ENCODE assay signal across 18 cellular contexts in the genomic region with DNA sequence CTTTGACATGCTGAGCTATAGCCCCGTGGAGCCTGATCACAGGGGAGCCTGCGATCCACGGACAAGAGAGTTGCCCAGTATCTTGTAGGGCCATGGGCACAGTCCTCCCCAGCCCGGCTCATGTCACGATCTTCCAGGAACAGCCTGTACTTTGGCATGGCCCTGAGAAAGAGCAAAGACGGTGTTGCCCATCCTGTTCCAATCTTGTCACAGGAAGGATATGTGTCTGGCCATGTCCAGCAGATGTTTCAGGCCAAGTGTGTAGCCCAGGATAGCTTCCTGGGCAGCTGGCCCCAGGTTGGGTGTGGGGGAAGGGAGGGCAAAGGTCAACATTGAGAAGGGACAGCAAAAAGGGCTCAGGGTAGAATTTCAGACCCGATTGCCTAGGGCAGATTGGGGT. TPM values are rescaled to one million over a fixed set of nuclear protein-coding genes. Genes with fewer than 3 reads are reported as not detected.
DNase-seq lines count a peak whose midpoint lies in the region; ATAC-seq, FAIRE-seq and TF ChIP-seq lines count a peak whose summit lies in the region.
"Had no signal": no experiment of that assay in that cellular context is flagged by ENCODE, and none has a peak within 500 bp of the region (broad histone marks: within the 10 kb centered on the region; RNA-seq: fewer than 3 reads in every experiment).

No MANE protein-coding gene starts in this region.

- TF ChIP-seq EP300 in GM12878 (IDR thresholded peaks at IDR 0.05; ENCODE audit: borderline replicate concordance in 1 of 2, control insufficient read depth in 1 of 2, low read depth in 2 of 2, low read length in 2 of 2), result no peak

- H3K27me3 ChIP-seq in BLaER1 (no peaks in the 10 kb centered on the region), GM12878 (replicated peaks in 1 of 2; ENCODE audit: control insufficient read depth in 2 of 2, insufficient read depth in 2 of 2, low read length in 1 of 2) (no peaks in the 10 kb centered on the region), psoas muscle (ENCODE audit: insufficient read depth in 3 of 3, low read length in 2 of 3) (no peaks in the 10 kb centered on the region)
- H3K27me3 ChIP-seq: BE2C had no signal

- H3K4me2 ChIP-seq in BLaER1 (0 out of 2 replicates have a peak overlapping the region, but pooled peaks have one; percentile 11), GM12878 (ENCODE audit: control insufficient read depth, insufficient read depth) (no peak overlapping the region)
- H3K4me2 ChIP-seq: PC-9 had no signal

- no TSS peak for BruUV-seq in GM12878 (replicated peaks; lab: Mats Ljungman, UMichigan)

- TF ChIP-seq POLR2A in GM12878 (IDR thresholded peaks at IDR 0.05; ENCODE audit: low read depth, low read length), result no peak

- H3K27ac Mint-ChIP-seq in activated CD4-positive, alpha-beta T cell treated with anti-CD3 and anti-CD28 coated beads for 36 hours, result no peak overlapping the region

- H3K36me3 Mint-ChIP-seq in activated CD4-positive, alpha-beta T cell treated with anti-CD3 and anti-CD28 coated beads for 36 hours (ENCODE audit: low read depth), result no peaks in the 10 kb centered on the region
- H3K36me3 Mint-ChIP-seq: CD4-positive, alpha-beta memory T cell had no signal

- ATAC-seq in GM12878 (no peak), left ventricle myocardium superior (peak; percentile 20), psoas muscle (peak; percentile 65 to 90 (median 86)), HG03039 (IDR thresholded peaks at IDR 0.05; ENCODE audit: unreplicated experiment) (no peak)
- no peak for ATAC-seq in activated CD4-positive, alpha-beta T cell treated with anti-CD3 and anti-CD28 coated beads for 36 hours

- peaks cover 51% of the 10 kb centered on the region for H3K4me1 ChIP-seq in BLaER1
- H3K4me1 ChIP-seq in GM12878 (ENCODE audit: control insufficient read depth, insufficient read depth, low read length), result peaks cover 4% of the 10 kb centered on the region
- peaks cover 38% of the 10 kb centered on the region for H3K4me1 ChIP-seq in psoas muscle

- H3K79me2 ChIP-seq in GM12878 (ENCODE audit: control insufficient read depth, insufficient read depth, low read length), result no peaks in the 10 kb centered on the region

- H3K27ac ChIP-seq in BLaER1 (no peak overlapping the region), GM12878 (ENCODE audit: control insufficient read depth, insufficient read depth) (no peak overlapping the region), psoas muscle (peak overlapping the region; percentile 75)
- H3K27ac ChIP-seq: PC-9 had no signal

- POLR2A ChIA-PET in GM12878 (lab: Charles Lee), result interaction anchor here (0.9 to 3.1 kb wide), 4 partner anchors 9 to 108 kb away, joined by 3 to 7 read pairs (median 4); no protein-coding TSS in a partner anchor
- POLR2A ChIA-PET in activated CD4-positive, alpha-beta T cell treated with anti-CD3 and anti-CD28 coated beads for 36 hours (lab: Charles Lee), result no interaction called here

- intact Hi-C loops in GM12878 (cut with micrococcal nuclease; ENCODE audit: unreplicated experiment), result no loop called here
- intact Hi-C loops in left ventricle myocardium superior (cut with micrococcal nuclease), result no loop called here
- intact Hi-C loops in psoas muscle (cut with DNase I), result loop anchor here in 1 of 2 donors (5.0 kb wide), 1 partner anchor 40 kb away; no protein-coding TSS in a partner anchor
- intact Hi-C loops in activated CD4-positive, alpha-beta T cell treated with anti-CD3 and anti-CD28 coated beads for 36 hours (cut with DNase I, micrococcal nuclease), result no loop called here

- no peaks in the 10 kb centered on the region for H3K4me1 Mint-ChIP-seq in activated CD4-positive, alpha-beta T cell treated with anti-CD3 and anti-CD28 coated beads for 36 hours

- H4K20me1 ChIP-seq in BLaER1 (no peaks in the 10 kb centered on the region), GM12878 (ENCODE audit: control insufficient read depth, insufficient read depth) (no peaks in the 10 kb centered on the region)

- no peaks in the 10 kb centered on the region for H3K27me3 Mint-ChIP-seq in activated CD4-positive, alpha-beta T cell treated with anti-CD3 and anti-CD28 coated beads for 36 hours
- H3K27me3 Mint-ChIP-seq: CD4-positive, alpha-beta memory T cell had no signal

- H3K9me3 ChIP-seq in BLaER1 (no peaks in the 10 kb centered on the region), GM12878 (replicated peaks; ENCODE audit: control insufficient read depth, insufficient read depth, low read length) (no peaks in the 10 kb centered on the region), psoas muscle (no peaks in the 10 kb centered on the region)
- H3K9me3 ChIP-seq: BE2C had no signal

- no peak overlapping the region for H2AFZ ChIP-seq in GM12878 (ENCODE audit: control insufficient read depth, low read depth, low read length)
- H2AFZ ChIP-seq: PC-9 had no signal

- no peak overlapping the region for H3K9ac ChIP-seq in BLaER1
- no peak overlapping the region for H3K9ac ChIP-seq in GM12878 (ENCODE audit: control insufficient read depth, insufficient read depth, low read length)

- RAD21 ChIA-PET in GM12878 (lab: Charles Lee; ENCODE audit: unreplicated experiment), result interaction anchor here (0.7 to 2.8 kb wide), 8 partner anchors 9 to 207 kb away, joined by 3 to 19 read pairs (median 4); no protein-coding TSS in a partner anchor

- H3K36me3 ChIP-seq in BLaER1 (no peaks in the 10 kb centered on the region), GM12878 (ENCODE audit: control insufficient read depth in 2 of 2, insufficient read depth in 2 of 2, low read length in 1 of 2) (no peaks in the 10 kb centered on the region), psoas muscle (ENCODE audit: insufficient read depth in 1 of 2, low read depth in 1 of 2) (no peaks in the 10 kb centered on the region)
- H3K36me3 ChIP-seq: BE2C had no signal

- TF ChIP-seq RAD21 in GM12878 (IDR thresholded peaks at IDR 0.05; ENCODE audit: insufficient read depth, low read depth, low read length), result no peak

- TF ChIP-seq CTCF in GM12878 (IDR thresholded peaks at IDR 0.05 in 2 of 3, conservative IDR thresholded peaks at IDR 0.05 in 1 of 3; ENCODE audit: control insufficient read depth in 2 of 3, extremely low read depth in 1 of 3, insufficient read depth in 1 of 3, low read depth in 3 of 3, low read length in 3 of 3), result no peak
- TF ChIP-seq CTCF in psoas muscle (IDR thresholded peaks at IDR 0.05), result no peak

- SMC1A ChIA-PET in GM12878 (lab: Charles Lee; ENCODE audit: uncharacterized antibody, unreplicated experiment), result interaction anchor here (0.6 to 12.8 kb wide), 9 partner anchors 9 to 132 kb away, joined by 3 to 116 read pairs (median 5); partner anchors contain the start of gene DUSP7

- DNase-seq in GM12878 (ENCODE audit: low read depth, low spot score), result no peak
- no peak for DNase-seq in left ventricle myocardium superior
- DNase-seq in psoas muscle, result peak; percentile 22 to 86
- no peak for DNase-seq in HK-2 (ENCODE audit: unreplicated experiment)
- no peak for DNase-seq in activated CD4-positive, alpha-beta T cell treated with anti-CD3 and anti-CD28 coated beads for 36 hours
- no peak for DNase-seq in iPS-NIHi7 (ENCODE audit: extremely low spot score)
- DNase-seq: BE2C; CD4-positive, alpha-beta memory T cell; DMS53; EL; NCI-H1417 treated with DMSO at 0.1 percent for 48 hours; NCI-H1930; NCI-H226; NCI-H524; PC-9 had no signal

- in situ Hi-C loops in GM12878 (cut with MboI), result no loop called here

- no peaks in the 10 kb centered on the region for H3K9me3 Mint-ChIP-seq in activated CD4-positive, alpha-beta T cell treated with anti-CD3 and anti-CD28 coated beads for 36 hours (ENCODE audit: low read depth)

- CTCF ChIA-PET in GM12878 (lab: Yijun Ruan, JAX), result interaction anchor here (0.8 to 8.2 kb wide), 6 partner anchors 10 to 129 kb away, joined by 3 to 93 read pairs (median 8); partner anchors contain the start of gene DUSP7
- CTCF ChIA-PET in activated CD4-positive, alpha-beta T cell treated with anti-CD3 and anti-CD28 coated beads for 36 hours (lab: Charles Lee), result interaction anchor here (0.6 to 2.4 kb wide), 8 partner anchors 11 to 373 kb away, joined by 3 to 9 read pairs (median 4); no protein-coding TSS in a partner anchor

- no peak overlapping the region for H3K4me3 Mint-ChIP-seq in activated CD4-positive, alpha-beta T cell treated with anti-CD3 and anti-CD28 coated beads for 36 hours
- H3K4me3 Mint-ChIP-seq: CD4-positive, alpha-beta memory T cell had no signal

- 69% methylated on average over 7 of the region's 7 CpGs for WGBS in GM12878 (ENCODE audit: insufficient coverage, insufficient replicate concordance, low lambda C conversion rate, missing lambda C conversion rate)
- WGBS in psoas muscle, 3 donors, result 15 to 41% (median 20%) methylated on average over 7 of the region's 7 CpGs

- FAIRE-seq in GM12878 (lab: Jason Lieb, UNC), result no peak
- FAIRE-seq: A204.1 had no signal

- no peak overlapping the region for H3K4me3 ChIP-seq in BLaER1
- no peak overlapping the region for H3K4me3 ChIP-seq in GM12878
- no peak overlapping the region for H3K4me3 ChIP-seq in psoas muscle
- H3K4me3 ChIP-seq: PC-9 had no signal

RNA-seq across cellular contexts. Expression of gene RPL29, which starts 17.0 kb away (rescaled TPM):
- 312 and 327 TPM in 2 replicates for total RNA-seq in GM12878 (2013; cell fraction: nucleolus; rRNA removed)
- total RNA-seq in GM12878 (2014; rRNA removed) (1,707 and 1,708 TPM in 2 replicates), GM12878 (2014; rRNA removed; fragmentation: Illumina TruSeq; extraction: Trizol) (2,030 and 2,061 TPM in 2 replicates), GM12878 (2021) (1,814 and 1,873 TPM in 2 replicates), left ventricle myocardium superior (663 TPM), psoas muscle (1,000 to 10,000 TPM; 1,113 to 1,294 (median 1,226) TPM)
- 2,919 TPM for polyA plus RNA-seq in GM12878 (2011; ENCODE audit: low read depth)
- polyA plus RNA-seq in GM12878 (2011; rRNA removed) (1,274 and 1,606 TPM in 2 replicates), GM12878 (2014; fragmentation: Illumina TruSeq; extraction: Trizol) (1,724 and 2,477 TPM in 2 replicates), GM12878 (2014; fragmentation: Nextera tagmentation; extraction: Ambion mirVana) (1,000 to 10,000 TPM; 1,053 to 1,085 TPM), GM12878 (2014; rRNA removed) (2,075 and 2,190 TPM in 2 replicates), GM12878 (2016; fragmentation: Nextera tagmentation; extraction: Ambion mirVana) (1,000 to 10,000 TPM; 1,397 to 1,403 TPM), psoas muscle (1,000 to 10,000 TPM; 2,395 to 2,767 (median 2,598) TPM)
- 2,998 and 3,537 TPM in 2 replicates for polyA plus RNA-seq in GM12878 (2011; cell fraction: cytosol; rRNA removed)
- polyA plus RNA-seq in GM12878 (2011; cell fraction: nucleus; rRNA removed), result 1,112 and 1,184 TPM in 2 replicates
- polyA plus RNA-seq in GM12878 (2012), result 3,236 and 3,576 TPM in 2 replicates
- 1,357 and 1,638 TPM in 2 replicates for polyA minus RNA-seq in GM12878 (2011; rRNA and poly(A)+ RNA removed)
- polyA minus RNA-seq in GM12878 (2011; cell fraction: cytosol; rRNA and poly(A)+ RNA removed), result 571 and 626 TPM in 2 replicates
- 256 and 363 TPM in 2 replicates for polyA minus RNA-seq in GM12878 (2011; cell fraction: nucleus; rRNA and poly(A)+ RNA removed)
- 1,000 to 10,000 TPM; 1,975 to 2,071 TPM for total RNA-seq in activated CD4-positive, alpha-beta T cell treated with anti-CD3 and anti-CD28 coated beads for 36 hours

RNA-seq across cellular contexts. Expression of gene ACY1, which starts 29.4 kb away (rescaled TPM):
- total RNA-seq in GM12878 (2013; cell fraction: nucleolus; rRNA removed), result 11.6 and 14.6 TPM in 2 replicates
- total RNA-seq in GM12878 (2014; rRNA removed), result 28.9 and 35.1 TPM in 2 replicates
- total RNA-seq in GM12878 (2014; rRNA removed; fragmentation: Illumina TruSeq; extraction: Trizol), result 19.0 and 22.3 TPM in 2 replicates
- 27.4 and 33.5 TPM in 2 replicates for total RNA-seq in GM12878 (2021)
- 62.9 TPM for polyA plus RNA-seq in GM12878 (2011; ENCODE audit: low read depth)
- polyA plus RNA-seq in GM12878 (2011; rRNA removed), result 12.5 and 18.5 TPM in 2 replicates
- 31.5 and 32.0 TPM in 2 replicates for polyA plus RNA-seq in GM12878 (2011; cell fraction: cytosol; rRNA removed)
- polyA plus RNA-seq in GM12878 (2011; cell fraction: nucleus; rRNA removed), result 36.7 and 37.0 TPM in 2 replicates
- 30.6 and 33.0 TPM in 2 replicates for polyA plus RNA-seq in GM12878 (2012)
- polyA plus RNA-seq in GM12878 (2014; fragmentation: Illumina TruSeq; extraction: Trizol), result 6.4 and 18.8 TPM in 2 replicates
- 10 to 100 TPM; 19.8 to 28.2 TPM for polyA plus RNA-seq in GM12878 (2014; fragmentation: Nextera tagmentation; extraction: Ambion mirVana)
- polyA plus RNA-seq in GM12878 (2014; rRNA removed), result 31.3 and 42.2 TPM in 2 replicates
- 10 to 100 TPM; 32.0 to 37.0 TPM for polyA plus RNA-seq in GM12878 (2016; fragmentation: Nextera tagmentation; extraction: Ambion mirVana)
- 18.5 and 20.4 TPM in 2 replicates for polyA minus RNA-seq in GM12878 (2011; rRNA and poly(A)+ RNA removed)
- 7.4 and 9.5 TPM in 2 replicates for polyA minus RNA-seq in GM12878 (2011; cell fraction: cytosol; rRNA and poly(A)+ RNA removed)
- 10.3 and 14.9 TPM in 2 replicates for polyA minus RNA-seq in GM12878 (2011; cell fraction: nucleus; rRNA and poly(A)+ RNA removed)
- total RNA-seq in left ventricle myocardium superior, result 18.5 TPM
- total RNA-seq in psoas muscle, result 10 to 100 TPM; 29.4 to 56.5 (median 38.5) TPM
- polyA plus RNA-seq in psoas muscle, result 10 to 100 TPM; 19.9 to 59.3 (median 25.8) TPM
- total RNA-seq in activated CD4-positive, alpha-beta T cell treated with anti-CD3 and anti-CD28 coated beads for 36 hours, result 10 to 100 TPM; 61.5 to 90.0 TPM

RNA-seq across cellular contexts. Expression of gene ABHD14A, which starts 37.8 kb away (rescaled TPM):
- 2.9 TPM in 2 replicates for total RNA-seq in GM12878 (2013; cell fraction: nucleolus; rRNA removed)
- total RNA-seq in GM12878 (2014; rRNA removed), result 12.2 and 13.1 TPM in 2 replicates
- 5.0 and 5.9 TPM in 2 replicates for total RNA-seq in GM12878 (2014; rRNA removed; fragmentation: Illumina TruSeq; extraction: Trizol)
- total RNA-seq in GM12878 (2021), result 9.3 and 12.2 TPM in 2 replicates
- 4.0 TPM for polyA plus RNA-seq in GM12878 (2011; ENCODE audit: low read depth)
- 4.9 and 6.5 TPM in 2 replicates for polyA plus RNA-seq in GM12878 (2011; rRNA removed)
- polyA plus RNA-seq in GM12878 (2011; cell fraction: cytosol; rRNA removed), result 14.2 and 22.6 TPM in 2 replicates
- 6.8 and 7.8 TPM in 2 replicates for polyA plus RNA-seq in GM12878 (2011; cell fraction: nucleus; rRNA removed)
- 7.6 and 8.2 TPM in 2 replicates for polyA plus RNA-seq in GM12878 (2012)
- polyA plus RNA-seq in GM12878 (2014; fragmentation: Illumina TruSeq; extraction: Trizol), result 2.4 and 5.6 TPM in 2 replicates
- 1 to 10 TPM; 1.2 to 2.2 TPM for polyA plus RNA-seq in GM12878 (2014; fragmentation: Nextera tagmentation; extraction: Ambion mirVana)
- 12.6 and 12.9 TPM in 2 replicates for polyA plus RNA-seq in GM12878 (2014; rRNA removed)
- 10 to 100 TPM; 22.4 to 27.0 TPM for polyA plus RNA-seq in GM12878 (2016; fragmentation: Nextera tagmentation; extraction: Ambion mirVana)
- polyA minus RNA-seq in GM12878 (2011; rRNA and poly(A)+ RNA removed), result 2.6 and 6.4 TPM in 2 replicates
- 2.9 and 3.9 TPM in 2 replicates for polyA minus RNA-seq in GM12878 (2011; cell fraction: cytosol; rRNA and poly(A)+ RNA removed)
- 0.86 and 1.6 TPM in 2 replicates for polyA minus RNA-seq in GM12878 (2011; cell fraction: nucleus; rRNA and poly(A)+ RNA removed)
- total RNA-seq in left ventricle myocardium superior, result 27.0 TPM
- total RNA-seq in psoas muscle, result 10 to 100 TPM; 11.2 to 22.9 (median 15.4) TPM
- 10 to 100 TPM; 26.4 to 40.6 (median 29.1) TPM for polyA plus RNA-seq in psoas muscle
- total RNA-seq in activated CD4-positive, alpha-beta T cell treated with anti-CD3 and anti-CD28 coated beads for 36 hours, result 1 to 10 TPM; 6.3 to 7.5 TPM

RNA-seq across cellular contexts. Expression of gene ABHD14B, which starts 38.9 kb away (rescaled TPM):
- 29.6 and 35.3 TPM in 2 replicates for total RNA-seq in GM12878 (2013; cell fraction: nucleolus; rRNA removed)
- total RNA-seq in GM12878 (2014; rRNA removed) (59.9 and 62.4 TPM in 2 replicates), GM12878 (2014; rRNA removed; fragmentation: Illumina TruSeq; extraction: Trizol) (28.9 and 30.5 TPM in 2 replicates), GM12878 (2021) (58.3 and 58.8 TPM in 2 replicates), left ventricle myocardium superior (13.1 TPM), psoas muscle (10 to 100 TPM in 3 of 4 donors, 1 to 10 TPM in 1; 9.5 to 15.9 (median 15.5) TPM)
- 35.7 TPM for polyA plus RNA-seq in GM12878 (2011; ENCODE audit: low read depth)
- polyA plus RNA-seq in GM12878 (2011; rRNA removed) (45.4 and 76.5 TPM in 2 replicates), GM12878 (2014; fragmentation: Illumina TruSeq; extraction: Trizol) (35.9 and 51.1 TPM in 2 replicates), GM12878 (2014; fragmentation: Nextera tagmentation; extraction: Ambion mirVana) (10 to 100 TPM in 1 of 2 experiments, 1 to 10 TPM in 1; 7.8 to 14.2 TPM), GM12878 (2014; rRNA removed) (73.0 and 80.4 TPM in 2 replicates), GM12878 (2016; fragmentation: Nextera tagmentation; extraction: Ambion mirVana) (10 to 100 TPM; 47.2 to 50.9 TPM), psoas muscle (10 to 100 TPM; 11.7 to 24.8 (median 12.3) TPM)
- polyA plus RNA-seq in GM12878 (2011; cell fraction: cytosol; rRNA removed), result 80.0 and 92.8 TPM in 2 replicates
- 39.8 and 51.9 TPM in 2 replicates for polyA plus RNA-seq in GM12878 (2011; cell fraction: nucleus; rRNA removed)
- polyA plus RNA-seq in GM12878 (2012), result 54.6 and 64.2 TPM in 2 replicates
- 53.4 and 78.7 TPM in 2 replicates for polyA minus RNA-seq in GM12878 (2011; rRNA and poly(A)+ RNA removed)
- polyA minus RNA-seq in GM12878 (2011; cell fraction: cytosol; rRNA and poly(A)+ RNA removed), result 18.1 and 25.1 TPM in 2 replicates
- polyA minus RNA-seq in GM12878 (2011; cell fraction: nucleus; rRNA and poly(A)+ RNA removed), result 12.8 and 21.3 TPM in 2 replicates
- 10 to 100 TPM; 62.4 to 65.0 TPM for total RNA-seq in activated CD4-positive, alpha-beta T cell treated with anti-CD3 and anti-CD28 coated beads for 36 hours

RNA-seq across cellular contexts. Expression of gene DUSP7, which starts 43.7 kb away (rescaled TPM):
- total RNA-seq in GM12878 (2013; cell fraction: nucleolus; rRNA removed), result 27.3 and 28.8 TPM in 2 replicates
- total RNA-seq in GM12878 (2014; rRNA removed), result 13.0 TPM in 2 replicates
- 4.9 and 5.5 TPM in 2 replicates for total RNA-seq in GM12878 (2014; rRNA removed; fragmentation: Illumina TruSeq; extraction: Trizol)
- total RNA-seq in GM12878 (2021), result 16.0 and 17.5 TPM in 2 replicates
- polyA plus RNA-seq in GM12878 (2011; ENCODE audit: low read depth), result 2.5 TPM
- 9.7 and 17.0 TPM in 2 replicates for polyA plus RNA-seq in GM12878 (2011; rRNA removed)
- 24.2 and 27.7 TPM in 2 replicates for polyA plus RNA-seq in GM12878 (2011; cell fraction: cytosol; rRNA removed)
- 37.1 and 37.4 TPM in 2 replicates for polyA plus RNA-seq in GM12878 (2011; cell fraction: nucleus; rRNA removed)
- polyA plus RNA-seq in GM12878 (2012), result 5.4 and 6.3 TPM in 2 replicates
- polyA plus RNA-seq in GM12878 (2014; fragmentation: Illumina TruSeq; extraction: Trizol), result 4.8 and 10.3 TPM in 2 replicates
- polyA plus RNA-seq in GM12878 (2014; fragmentation: Nextera tagmentation; extraction: Ambion mirVana), result under 1 TPM; 0.73 to 0.82 TPM
- 16.1 and 18.2 TPM in 2 replicates for polyA plus RNA-seq in GM12878 (2014; rRNA removed)
- polyA plus RNA-seq in GM12878 (2016; fragmentation: Nextera tagmentation; extraction: Ambion mirVana), result 1 to 10 TPM; 1.7 TPM
- polyA minus RNA-seq in GM12878 (2011; rRNA and poly(A)+ RNA removed), result 32.2 and 48.1 TPM in 2 replicates
- 17.5 and 17.6 TPM in 2 replicates for polyA minus RNA-seq in GM12878 (2011; cell fraction: cytosol; rRNA and poly(A)+ RNA removed)
- 28.3 and 42.2 TPM in 2 replicates for polyA minus RNA-seq in GM12878 (2011; cell fraction: nucleus; rRNA and poly(A)+ RNA removed)
- total RNA-seq in left ventricle myocardium superior, result 25.2 TPM
- total RNA-seq in psoas muscle, result 10 to 100 TPM in 3 of 4 donors, 1 to 10 TPM in 1; 9.7 to 31.9 (median 17.1) TPM
- polyA plus RNA-seq in psoas muscle, result 10 to 100 TPM in 2 of 3 donors, 1 to 10 TPM in 1; 7.4 to 27.6 (median 15.7) TPM
- 10 to 100 TPM; 17.1 to 20.3 TPM for total RNA-seq in activated CD4-positive, alpha-beta T cell treated with anti-CD3 and anti-CD28 coated beads for 36 hours

Comparison
In these comparisons a context has a peak if more than half of its experiments do, and no peak if none do; other contexts are left out.
1. ATAC-seq: peak in left ventricle myocardium superior (single experiment) and psoas muscle (4 of 4); none in GM12878 (single experiment), HG03039 (single experiment) and activated CD4-positive, alpha-beta T cell treated with anti-CD3 and anti-CD28 coated beads for 36 hours (single experiment).
2. DNase-seq: peak in psoas muscle (2 of 2); none in GM12878 (single experiment), left ventricle myocardium superior (single experiment), HK-2 (single experiment), activated CD4-positive, alpha-beta T cell treated with anti-CD3 and anti-CD28 coated beads for 36 hours (single experiment) and iPS-NIHi7 (single experiment).